1 cellular context compared by ENCODE assay signal in genomic region chr10:5234106-5234877, GRCh38.
TF ChIP-seq lines count a peak whose summit lies in the region.

No MANE protein-coding gene starts in this region.

TF ChIP-seq in HepG2, 621 proteins besides CTCF, POLR2A, EP300 and RAD21 (continued from another document):
- TF ChIP-seq ZGPAT (CRISPR knock-in tag; IDR thresholded peaks at IDR 0.05) (peak; percentile 64; the same call in 1 of the 2 replicates), EHMT2 (IDR thresholded peaks at IDR 0.05; ENCODE audit: borderline replicate concordance, low read depth, low read length) (0 out of 2 replicates have a peak, but pooled peaks have one; percentile 40), ZNF614 (CRISPR knock-in tag; IDR thresholded peaks at IDR 0.05; ENCODE audit: borderline replicate concordance) (peak; percentile 85), MAF1 (CRISPR knock-in tag; IDR thresholded peaks at IDR 0.05; ENCODE audit: borderline replicate concordance) (no peak), ZBTB38 (CRISPR knock-in tag; IDR thresholded peaks at IDR 0.05) (no peak), ZNF101 (CRISPR knock-in tag; IDR thresholded peaks at IDR 0.05; ENCODE audit: borderline replicate concordance, low read depth) (no peak; the same call in 1 of the 2 replicates), RERE (CRISPR knock-in tag; IDR thresholded peaks at IDR 0.05; ENCODE audit: low read depth) (0 out of 2 replicates have a peak, but pooled peaks have one; percentile 61), KDM4B (CRISPR knock-in tag; IDR thresholded peaks at IDR 0.05) (no peak), MAZ (IDR thresholded peaks at IDR 0.05; ENCODE audit: borderline replicate concordance, low read depth, low read length) (no peak), MAZ (CRISPR knock-in tag; IDR thresholded peaks at IDR 0.05; ENCODE audit: low read depth) (peak; percentile 55; the same call in 1 of the 2 replicates), BHLHE40 (IDR thresholded peaks at IDR 0.05; ENCODE audit: low read length) (no peak), JDP2 (CRISPR knock-in tag; IDR thresholded peaks at IDR 0.05; ENCODE audit: borderline replicate concordance) (no peak), SMARCC2 (IDR thresholded peaks at IDR 0.05) (no peak), PAXIP1 (CRISPR knock-in tag; conservative IDR thresholded peaks at IDR 0.05) (peak; percentile 40; the same call in 1 of the 2 replicates), ZNF644 (CRISPR knock-in tag; IDR thresholded peaks at IDR 0.05; ENCODE audit: low read depth) (peak; percentile 94), FOXP1 (IDR thresholded peaks at IDR 0.05) (no peak), FOXP1 (CRISPR knock-in tag; IDR thresholded peaks at IDR 0.05) (peak; percentile 77), AGO2 (optimal IDR thresholded peaks at IDR 0.05; ENCODE audit: low read depth, low read length) (no peak), EZH2 (conservative IDR thresholded peaks at IDR 0.05; ENCODE audit: low read depth, low read length) (no peak), KLF13 (CRISPR knock-in tag; IDR thresholded peaks at IDR 0.05) (no peak), KLF6 (CRISPR knock-in tag; IDR thresholded peaks at IDR 0.05) (peak; percentile 63; the same call in 1 of the 2 replicates), TGIF2 (CRISPR knock-in tag; IDR thresholded peaks at IDR 0.05) (0 out of 2 replicates have a peak, but pooled peaks have one; percentile 40), ZNF687 (CRISPR knock-in tag; IDR thresholded peaks at IDR 0.05) (no peak), ETS1 (CRISPR knock-in tag; IDR thresholded peaks at IDR 0.05) (no peak), FOSL1 (CRISPR knock-in tag; IDR thresholded peaks at IDR 0.05; ENCODE audit: borderline replicate concordance) (no peak), ISL2 (CRISPR knock-in tag; IDR thresholded peaks at IDR 0.05) (peak; percentile 45; the same call in 1 of the 2 replicates), FIP1L1 (IDR thresholded peaks at IDR 0.05; ENCODE audit: borderline replicate concordance, insufficient read depth, low read depth, low read length) (no peak), ZNF792 (CRISPR knock-in tag; IDR thresholded peaks at IDR 0.05) (peak; percentile 84), ZNF550 (CRISPR knock-in tag; IDR thresholded peaks at IDR 0.05; ENCODE audit: borderline replicate concordance) (no peak), USF2 (IDR thresholded peaks at IDR 0.05; ENCODE audit: low read depth, low read length) (no peak), USF2 (CRISPR knock-in tag; IDR thresholded peaks at IDR 0.05; ENCODE audit: borderline replicate concordance) (no peak), ARNTL (CRISPR knock-in tag; IDR thresholded peaks at IDR 0.05) (no peak; the same call in 1 of the 2 replicates), CREB1 (IDR thresholded peaks at IDR 0.05) (no peak), CREB1 (CRISPR knock-in tag; IDR thresholded peaks at IDR 0.05) (peak; percentile 55), IKZF5 (CRISPR knock-in tag; IDR thresholded peaks at IDR 0.05) (peak; percentile 82), STAT5B (CRISPR knock-in tag; IDR thresholded peaks at IDR 0.05) (no peak), MNT (IDR thresholded peaks at IDR 0.05) (no peak), TCF7 (IDR thresholded peaks at IDR 0.05; ENCODE audit: low read depth) (peak; percentile 49; the same call in 1 of the 2 replicates), ZNF749 (CRISPR knock-in tag; IDR thresholded peaks at IDR 0.05; ENCODE audit: borderline replicate concordance) (no peak), MIER3 (CRISPR knock-in tag; IDR thresholded peaks at IDR 0.05; ENCODE audit: borderline replicate concordance) (peak; percentile 93; the same call in 1 of the 2 replicates), JUNB (CRISPR knock-in tag; IDR thresholded peaks at IDR 0.05; ENCODE audit: borderline replicate concordance) (no peak), SMARCE1 (IDR thresholded peaks at IDR 0.05; ENCODE audit: borderline replicate concordance) (no peak)
